ENCODE assay signal across 24 cellular contexts in the genomic region with DNA sequence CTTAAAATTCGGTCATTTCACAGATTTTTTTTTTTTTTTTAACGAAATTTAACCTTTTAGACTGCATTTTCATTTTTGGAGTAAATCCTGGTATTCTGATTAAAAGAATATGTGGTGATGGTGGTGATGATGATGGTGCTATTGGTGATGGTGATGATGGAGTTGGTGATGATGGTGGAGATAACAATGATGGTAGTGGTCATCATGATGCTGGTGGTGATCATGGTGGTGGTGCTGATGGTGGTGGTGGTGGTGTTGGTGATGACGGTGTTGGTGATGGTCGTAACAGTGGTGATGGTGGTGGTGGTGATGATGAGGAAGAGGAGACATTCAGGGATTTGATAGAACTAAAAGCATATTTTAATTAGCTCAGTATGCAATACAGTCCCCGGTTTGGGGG.
DNase-seq lines count a peak whose midpoint lies in the region; FAIRE-seq and TF ChIP-seq lines count a peak whose summit lies in the region.
"Had no signal": no experiment of that assay in that cellular context is flagged by ENCODE, and none has a peak within 500 bp of the region (broad histone marks: within the 10 kb centered on the region; RNA-seq: fewer than 3 reads in every experiment).

No MANE protein-coding gene starts in this region.

- H3K4me1 Mint-ChIP-seq in CD8-positive, alpha-beta memory T cell, result peaks cover 55 to 77% (median 60%) of the 10 kb centered on the region in 3 donors

- TF ChIP-seq CTCF in dorsolateral prefrontal cortex (IDR thresholded peaks at IDR 0.05 in 54 of 56, conservative IDR thresholded peaks at IDR 0.05 in 2 of 56; ENCODE audit: low read depth in 1 of 56, partially characterized antibody in 56 of 56) (no peak), prostate gland (IDR thresholded peaks at IDR 0.05) (no peak)

- peak overlapping the region in 1 of 3 donors; percentile 66 for H3K9ac ChIP-seq in skeletal muscle tissue (ENCODE audit: low read depth in 1 of 3, low read length in 3 of 3)

- peaks cover 0 to 3% of the 10 kb centered on the region in 2 donors for H3K27me3 Mint-ChIP-seq in CD8-positive, alpha-beta memory T cell

- H3K4me3 Mint-ChIP-seq in CD8-positive, alpha-beta memory T cell, result peak overlapping the region in 1 of 7 donors; percentile 1
- H3K4me3 Mint-ChIP-seq: activated CD8-positive, alpha-beta T cell treated with anti-CD3 and anti-CD28 coated beads, Interleukin-2, amount 10 ng/mL, durations not matched to agents 7 days and 5 days had no signal

- intact Hi-C loops in dorsolateral prefrontal cortex (cut with DNase I) (no loop called here), prostate gland (cut with DNase I) (loop anchor here (10.0 kb wide), 2 partner anchors 62 to 132 kb away; no protein-coding TSS in a partner anchor)

- no peak overlapping the region for H3K4me3 ChIP-seq in CD8-positive, alpha-beta memory T cell (ENCODE audit: low read length)
- H3K4me3 ChIP-seq in dorsolateral prefrontal cortex (peak overlapping the region in 16 of 59 donors; percentile 56 to 73 (median 68)), skeletal muscle tissue (ENCODE audit: low read length in 3 of 3) (peak overlapping the region in 2 of 3 donors; percentile 21 to 41), prostate gland (no peak overlapping the region)
- H3K4me3 ChIP-seq: upper lobe of left lung had no signal

- CTCF ChIA-PET in CD8-positive, alpha-beta memory T cell (lab: Charles Lee), result interaction anchor here (0.6 kb wide), 1 partner anchor 187 kb away, joined by 3 read pairs; no protein-coding TSS in a partner anchor

- no peak for TF ChIP-seq POLR2A in prostate gland (IDR thresholded peaks at IDR 0.05)

- no peak for DNase-seq in CD8-positive, alpha-beta memory T cell
- no peak for DNase-seq in HTR-8/SVneo (ENCODE audit: insufficient read length, low spot score)
- no peak for DNase-seq in dorsolateral prefrontal cortex
- no peak for DNase-seq in AG08395 (ENCODE audit: low spot score)
- DNase-seq in prostate gland (ENCODE audit: low spot score), result no peak
- no peak for DNase-seq in glomerular visceral epithelial cell (ENCODE audit: extremely low spot score)
- DNase-seq: activated CD8-positive, alpha-beta T cell treated with anti-CD3 and anti-CD28 coated beads, Interleukin-2, amount 10 ng/mL, durations not matched to agents 7 days and 5 days; activated T-cell treated with anti-CD3 and anti-CD28 coated beads for 4 hours; effector memory CD4-positive, alpha-beta T cell; erythroblast; foreskin keratinocyte; hippocampal formation; NCI-H1417 treated with DMSO at 0.1 percent for 48 hours; NCI-H2081 treated with DMSO at 0.1 percent for 48 hours; NCI-H345; small intestine; stimulated activated CD8-positive, alpha-beta memory T cell treated with anti-CD3 and anti-CD28 coated beads, Interleukin-4, amount 100 ng/mL, for 48 hours; T-helper 1 cell; upper lobe of left lung had no signal

- POLR2A ChIA-PET in CD8-positive, alpha-beta memory T cell (lab: Charles Lee), result interaction anchor here (0.7 kb wide), 1 partner anchor 85 kb away, joined by 5 read pairs; no protein-coding TSS in a partner anchor

- peaks cover 0 to 57% (median 16%) of the 10 kb centered on the region in 3 donors for H3K36me3 Mint-ChIP-seq in CD8-positive, alpha-beta memory T cell

- H3K27me3 ChIP-seq in CD8-positive, alpha-beta memory T cell (ENCODE audit: insufficient read depth, low read length, poor library complexity, severe bottlenecking), result no peaks in the 10 kb centered on the region
- H3K27me3 ChIP-seq in dorsolateral prefrontal cortex (no peaks in the 10 kb centered on the region), skeletal muscle tissue (ENCODE audit: control insufficient read depth in 3 of 3, insufficient read depth in 3 of 3, low read length in 3 of 3) (no peaks in the 10 kb centered on the region), prostate gland (replicated peaks; ENCODE audit: insufficient read depth) (no peaks in the 10 kb centered on the region)
- H3K27me3 ChIP-seq: foreskin keratinocyte, SJCRH30, upper lobe of left lung had no signal

- H3K9me3 Mint-ChIP-seq in CD8-positive, alpha-beta memory T cell, result no peaks in the 10 kb centered on the region

- no peak overlapping the region for H3K27ac ChIP-seq in CD8-positive, alpha-beta memory T cell (ENCODE audit: low read depth, low read length)
- H3K27ac ChIP-seq in dorsolateral prefrontal cortex (peak overlapping the region; percentile 90 to 100 (median 99)), skeletal muscle tissue (ENCODE audit: low read depth, low read length) (peak overlapping the region; percentile 86), prostate gland (no peak overlapping the region)
- H3K27ac ChIP-seq: C4-2B, foreskin keratinocyte had no signal

- H3K36me3 ChIP-seq in CD8-positive, alpha-beta memory T cell (ENCODE audit: insufficient read depth, low read length), result no peaks in the 10 kb centered on the region
- H3K36me3 ChIP-seq in skeletal muscle tissue (ENCODE audit: control insufficient read depth in 3 of 3, insufficient read depth in 3 of 3, low read length in 3 of 3), result peaks cover 0 to 3% (median 1%) of the 10 kb centered on the region in 3 donors
- no peaks in the 10 kb centered on the region for H3K36me3 ChIP-seq in prostate gland
- H3K36me3 ChIP-seq: SJCRH30, upper lobe of left lung had no signal

- peaks cover 16% of the 10 kb centered on the region for H3K4me1 ChIP-seq in CD8-positive, alpha-beta memory T cell (ENCODE audit: insufficient read depth, low read length)
- H3K4me1 ChIP-seq in skeletal muscle tissue (ENCODE audit: control insufficient read depth in 3 of 3, insufficient read depth in 3 of 3, low read length in 3 of 3) (peaks cover 29 to 44% (median 37%) of the 10 kb centered on the region in 3 donors), prostate gland (replicated peaks) (peaks cover 4% of the 10 kb centered on the region)
- H3K4me1 ChIP-seq: foreskin keratinocyte had no signal

- peak; percentile 76 for FAIRE-seq in HTR-8/SVneo (lab: Jason Lieb, UNC)
- FAIRE-seq: colon, D721Med, small intestine had no signal

- WGBS in prostate gland, result 90% methylated on average over 5 of the region's 5 CpGs

- peak overlapping the region in 5 of 8 donors; percentile 8 to 90 (median 33) for H3K27ac Mint-ChIP-seq in CD8-positive, alpha-beta memory T cell
- H3K27ac Mint-ChIP-seq: activated CD8-positive, alpha-beta T cell treated with anti-CD3 and anti-CD28 coated beads, Interleukin-2, amount 10 ng/mL, durations not matched to agents 7 days and 5 days had no signal

- no peaks in the 10 kb centered on the region for H3K9me3 ChIP-seq in CD8-positive, alpha-beta memory T cell (ENCODE audit: low read length)
- H3K9me3 ChIP-seq in skeletal muscle tissue (ENCODE audit: control insufficient read depth in 3 of 3, low read length in 3 of 3), result no peaks in the 10 kb centered on the region
- no peaks in the 10 kb centered on the region for H3K9me3 ChIP-seq in prostate gland
- H3K9me3 ChIP-seq: SJCRH30, upper lobe of left lung had no signal

Comparison
In these comparisons a context has a peak if more than half of its experiments do, and no peak if none do; other contexts are left out.
1. H3K27ac ChIP-seq: peak in dorsolateral prefrontal cortex (59 of 59) and skeletal muscle tissue (single experiment); none in CD8-positive, alpha-beta memory T cell (single experiment) and prostate gland (0 of 2).
2. H3K4me3 ChIP-seq: peak in skeletal muscle tissue (2 of 3); none in CD8-positive, alpha-beta memory T cell (single experiment) and prostate gland (0 of 2).